1 cellular context compared by ENCODE assay signal in genomic region chr4:88006956-88007303, GRCh38.
TF ChIP-seq lines count a peak whose summit lies in the region.

No MANE protein-coding gene starts in this region.

TF ChIP-seq in endothelial cell of umbilical vein, 7 proteins besides CTCF, POLR2A, EP300 and RAD21 (continued from another document):
- TF ChIP-seq, protein P1, sequence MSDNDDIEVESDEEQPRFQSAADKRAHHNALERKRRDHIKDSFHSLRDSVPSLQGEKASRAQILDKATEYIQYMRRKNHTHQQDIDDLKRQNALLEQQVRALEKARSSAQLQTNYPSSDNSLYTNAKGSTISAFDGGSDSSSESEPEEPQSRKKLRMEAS (IDR thresholded peaks at IDR 0.05; ENCODE audit: insufficient read depth, insufficient read length) = no peak
- TF ChIP-seq FOS (IDR thresholded peaks at IDR 0.05; ENCODE audit: borderline replicate concordance, insufficient read depth, low read length) = no peak
- TF ChIP-seq MYC (IDR thresholded peaks at IDR 0.05; ENCODE audit: low read depth, low read length) = no peak
- TF ChIP-seq GATA2 (IDR thresholded peaks at IDR 0.05; ENCODE audit: insufficient read depth, insufficient read length, low read depth, low read length) = no peak
- TF ChIP-seq JUN (IDR thresholded peaks at IDR 0.05; ENCODE audit: borderline replicate concordance, insufficient read depth, insufficient read length, low read depth) = no peak
